ENCODE assay signal across 18 cellular contexts in genomic region chr6:39294133-39294532, GRCh38. TPM values are rescaled to one million over a fixed set of nuclear protein-coding genes. Genes with fewer than 3 reads are reported as not detected.
"Had no signal": no experiment of that assay in that cellular context is flagged by ENCODE, and none has a peak within 500 bp of the region (broad histone marks: within the 10 kb centered on the region; RNA-seq: fewer than 3 reads in every experiment).

No MANE protein-coding gene starts in this region.

- H2AFZ ChIP-seq: parathyroid adenoma had no signal

- H3K4me1 ChIP-seq: esophagus squamous epithelium, left lung, parathyroid adenoma had no signal

- H3K9me3 ChIP-seq: esophagus squamous epithelium, heart left ventricle, left lung, tibial artery had no signal

- ATAC-seq: activated T-cell treated with anti-CD3 and anti-CD28 coated beads, Interleukin-2, amount 50 U/mL, for 72 hours; heart left ventricle; left lung; stimulated activated memory B cell treated with anti-CD40 and anti-IgM and Interleukin-4, amounts not matched to agents 10 μg/mL and 1 μg/mL and 100 μg/mL, for 72 hours had no signal

- H3K4me2 ChIP-seq: smooth muscle cell had no signal

- H3K9me3 Mint-ChIP-seq: activated CD4-positive, alpha-beta memory T cell treated with anti-CD3 and anti-CD28 coated beads for 36 hours; activated T-cell treated with anti-CD3 and anti-CD28 coated beads, Interleukin-2, amount 50 U/mL, for 72 hours; memory B cell had no signal

- H3K27me3 Mint-ChIP-seq: activated CD4-positive, alpha-beta memory T cell treated with anti-CD3 and anti-CD28 coated beads for 36 hours had no signal

- H3K27ac Mint-ChIP-seq: activated CD4-positive, alpha-beta memory T cell treated with anti-CD3 and anti-CD28 coated beads for 36 hours; activated T-cell treated with anti-CD3 and anti-CD28 coated beads, Interleukin-2, amount 50 U/mL, for 72 hours; memory B cell; stimulated activated memory B cell treated with anti-CD40 and anti-IgM and Interleukin-4, amounts not matched to agents 10 μg/mL and 1 μg/mL and 100 μg/mL, for 72 hours had no signal

- H3K27me3 ChIP-seq: cardiac muscle cell, left lung had no signal

- H3K36me3 Mint-ChIP-seq: activated CD4-positive, alpha-beta memory T cell treated with anti-CD3 and anti-CD28 coated beads for 36 hours; memory B cell; stimulated activated memory B cell treated with anti-CD40 and anti-IgM and Interleukin-4, amounts not matched to agents 10 μg/mL and 1 μg/mL and 100 μg/mL, for 72 hours had no signal

- H3K9ac ChIP-seq: parathyroid adenoma had no signal

- H3K27ac ChIP-seq: cardiac muscle cell, esophagus squamous epithelium, heart left ventricle, left lung, parathyroid adenoma, tibial artery had no signal

- H3K4me3 ChIP-seq: cardiac muscle cell, esophagus squamous epithelium, heart left ventricle, left lung, smooth muscle cell, tibial artery had no signal

- H3K4me1 Mint-ChIP-seq: memory B cell; stimulated activated memory B cell treated with anti-CD40 and anti-IgM and Interleukin-4, amounts not matched to agents 10 μg/mL and 1 μg/mL and 100 μg/mL, for 72 hours had no signal

- H3K36me3 ChIP-seq: cardiac muscle cell, esophagus squamous epithelium, heart left ventricle, left lung, tibial artery had no signal

- DNase-seq: activated CD4-positive, alpha-beta memory T cell treated with anti-CD3 and anti-CD28 coated beads for 36 hours; activated CD4-positive, CD25-positive, alpha-beta regulatory T cell treated with anti-CD3 and anti-CD28 coated beads, Interleukin-2, amount 50 U/mL, for 72 hours; activated CD8-positive, alpha-beta memory T cell treated with anti-CD3 and anti-CD28 coated beads, Interleukin-2, amount 50 U/mL, for 4 hours; activated T-cell treated with anti-CD3 and anti-CD28 coated beads, Interleukin-2, amount 50 U/mL, for 72 hours; esophagus squamous epithelium; heart left ventricle; left lung; retina; tibial artery had no signal

- H3K4me3 Mint-ChIP-seq: activated CD4-positive, alpha-beta memory T cell treated with anti-CD3 and anti-CD28 coated beads for 36 hours; activated T-cell treated with anti-CD3 and anti-CD28 coated beads, Interleukin-2, amount 50 U/mL, for 72 hours; memory B cell; stimulated activated memory B cell treated with anti-CD40 and anti-IgM and Interleukin-4, amounts not matched to agents 10 μg/mL and 1 μg/mL and 100 μg/mL, for 72 hours had no signal

- H3K79me2 ChIP-seq: parathyroid adenoma had no signal

RNA-seq across cellular contexts. Expression of gene KCNK17, which starts 20.1 kb away (rescaled TPM):
- total RNA-seq: activated CD4-positive, alpha-beta memory T cell treated with anti-CD3 and anti-CD28 coated beads for 36 hours; activated T-cell treated with anti-CD3 and anti-CD28 coated beads, Interleukin-2, amount 50 U/mL, for 72 hours; astrocyte; cardiac muscle cell; smooth muscle cell; T-helper 2 cell treated with Interferon-gamma antibody and Interleukin-4, amounts not matched to agents 100 ng/mL and 5 ng/mL, for 36 hours had no signal
- polyA plus RNA-seq: cardiac muscle cell, smooth muscle cell had no signal

RNA-seq across cellular contexts. Expression of gene KCNK16, which starts 28.4 kb away (rescaled TPM):
- total RNA-seq: activated CD4-positive, alpha-beta memory T cell treated with anti-CD3 and anti-CD28 coated beads for 36 hours; activated T-cell treated with anti-CD3 and anti-CD28 coated beads, Interleukin-2, amount 50 U/mL, for 72 hours; astrocyte; cardiac muscle cell; esophagus squamous epithelium; frontal cortex; heart left ventricle; left lung; smooth muscle cell; T-helper 2 cell treated with Interferon-gamma antibody and Interleukin-4, amounts not matched to agents 100 ng/mL and 5 ng/mL, for 36 hours had no signal
- polyA plus RNA-seq: cardiac muscle cell, heart left ventricle, neural cell, smooth muscle cell had no signal
